In genomic region chr2:230443540-230443939, GRCh38 we compare ENCODE assay signal across 2 cellular contexts.
A peak's percentile ranks its signal among the peaks of the same experiment; 100 is the strongest.
TF ChIP-seq lines count a peak whose summit lies in the region.

No MANE protein-coding gene starts in this region.

TF ChIP-seq in IMR-90, 13 proteins besides CTCF, POLR2A, EP300 and RAD21:
- TF ChIP-seq MAZ (IDR thresholded peaks at IDR 0.05; ENCODE audit: borderline replicate concordance, low read depth, low read length): no peak
- no peak for TF ChIP-seq MAFK (IDR thresholded peaks at IDR 0.05; ENCODE audit: low read depth, low read length)
- no peak for TF ChIP-seq FOS (IDR thresholded peaks at IDR 0.05; ENCODE audit: low read depth, low read length)
- TF ChIP-seq MXI1 (IDR thresholded peaks at IDR 0.05; ENCODE audit: borderline replicate concordance, low read depth, low read length): no peak
- no peak for TF ChIP-seq RFX5 (IDR thresholded peaks at IDR 0.05; ENCODE audit: low read depth, low read length)
- TF ChIP-seq CHD1 (IDR thresholded peaks at IDR 0.05; ENCODE audit: low read depth, low read length): no peak
- TF ChIP-seq SMC3 (IDR thresholded peaks at IDR 0.05; ENCODE audit: low read depth, low read length): no peak
- TF ChIP-seq, protein P1, sequence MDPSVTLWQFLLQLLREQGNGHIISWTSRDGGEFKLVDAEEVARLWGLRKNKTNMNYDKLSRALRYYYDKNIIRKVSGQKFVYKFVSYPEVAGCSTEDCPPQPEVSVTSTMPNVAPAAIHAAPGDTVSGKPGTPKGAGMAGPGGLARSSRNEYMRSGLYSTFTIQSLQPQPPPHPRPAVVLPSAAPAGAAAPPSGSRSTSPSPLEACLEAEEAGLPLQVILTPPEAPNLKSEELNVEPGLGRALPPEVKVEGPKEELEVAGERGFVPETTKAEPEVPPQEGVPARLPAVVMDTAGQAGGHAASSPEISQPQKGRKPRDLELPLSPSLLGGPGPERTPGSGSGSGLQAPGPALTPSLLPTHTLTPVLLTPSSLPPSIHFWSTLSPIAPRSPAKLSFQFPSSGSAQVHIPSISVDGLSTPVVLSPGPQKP (IDR thresholded peaks at IDR 0.05; ENCODE audit: borderline replicate concordance, low read depth, low read length): no peak
- TF ChIP-seq NFE2L2 (IDR thresholded peaks at IDR 0.05; ENCODE audit: low read depth, low read length): no peak

TF ChIP-seq in GM12878, 131 proteins besides CTCF, POLR2A, EP300 and RAD21:
- TF ChIP-seq JUNB (IDR thresholded peaks at IDR 0.05) (peak; percentile 42; the same call in 1 of the 2 replicates), CBX5 (IDR thresholded peaks at IDR 0.05; ENCODE audit: low read depth) (no peak), RB1 (IDR thresholded peaks at IDR 0.05; ENCODE audit: borderline replicate concordance) (no peak), EED (IDR thresholded peaks at IDR 0.05; ENCODE audit: low read depth) (peak; percentile 47; the same call in 1 of the 2 replicates)
